ENCODE assay signal across 8 cellular contexts in the genomic region with DNA sequence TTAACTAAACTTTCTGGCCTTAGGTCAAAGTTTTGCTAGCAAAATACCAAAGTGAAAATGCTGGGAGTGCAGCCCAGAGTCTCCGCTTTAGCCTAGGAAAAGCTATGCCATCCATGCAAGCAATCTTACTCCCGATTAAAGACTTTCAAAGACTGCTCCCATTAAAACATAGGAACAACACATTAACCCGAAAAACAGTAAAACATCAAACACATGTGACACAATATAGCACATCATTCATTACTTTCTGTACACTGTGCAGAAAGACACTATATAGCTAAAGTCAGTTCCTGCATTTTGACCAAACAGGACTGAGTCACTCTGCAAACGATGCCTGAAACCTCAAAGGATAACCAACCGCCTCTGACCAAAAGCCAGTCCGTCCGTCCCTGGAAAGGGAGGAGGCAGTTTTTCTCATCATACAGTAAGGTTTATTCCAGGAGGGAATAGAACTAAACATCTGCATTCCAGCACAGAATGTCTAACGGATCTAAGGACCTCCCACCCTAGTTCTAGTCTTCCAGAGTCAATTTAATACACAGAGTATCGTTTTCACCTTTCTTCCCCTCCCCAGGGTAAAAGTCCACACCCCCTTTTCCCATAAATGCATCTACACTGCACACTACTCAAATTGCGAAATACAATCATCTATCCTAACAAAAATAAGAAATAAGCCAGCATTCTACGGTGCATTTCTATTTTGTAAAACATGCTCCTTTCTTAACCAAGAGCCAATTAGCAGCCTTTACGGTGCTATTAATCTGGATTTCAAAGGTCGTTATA. TPM values are rescaled to one million over a fixed set of nuclear protein-coding genes. Genes with fewer than 3 reads are reported as not detected.
DNase-seq lines count a peak whose midpoint lies in the region; ATAC-seq, FAIRE-seq and TF ChIP-seq lines count a peak whose summit lies in the region.

No MANE protein-coding gene starts in this region.

- H3K27me3 Mint-ChIP-seq in endothelial cell (ENCODE audit: unreplicated experiment), result peaks cover 12% of the 10 kb centered on the region
- H3K27me3 Mint-ChIP-seq in naive thymus-derived CD4-positive, alpha-beta T cell, result peaks cover 0 to 16% (median 0%) of the 10 kb centered on the region in 5 donors

- no peaks in the 10 kb centered on the region for H3K9me3 ChIP-seq in RWPE2 (ENCODE audit: severe bottlenecking)
- H3K9me3 ChIP-seq in naive thymus-derived CD4-positive, alpha-beta T cell (ENCODE audit: control insufficient read depth in 2 of 3, low read length in 3 of 3), result no peaks in the 10 kb centered on the region

- peak; percentile 65 for FAIRE-seq in GM18507 (lab: Jason Lieb, UNC)

- peaks cover 36% of the 10 kb centered on the region for H3K4me1 Mint-ChIP-seq in endothelial cell (ENCODE audit: unreplicated experiment)
- peaks cover 22 to 54% (median 40%) of the 10 kb centered on the region in 7 donors for H3K4me1 Mint-ChIP-seq in naive thymus-derived CD4-positive, alpha-beta T cell

- POLR2A ChIA-PET in naive thymus-derived CD4-positive, alpha-beta T cell (lab: Charles Lee), result interaction anchor here (0.7 to 3.2 kb wide), 2 partner anchors 22 to 188 kb away, joined by 3 to 17 read pairs; a partner anchor contains a TSS

- ATAC-seq in RWPE2 (ENCODE audit: low read depth) (peak; percentile 75), GM21825 (IDR thresholded peaks at IDR 0.05; ENCODE audit: unreplicated experiment) (no peak), HG03378 (IDR thresholded peaks at IDR 0.05; ENCODE audit: unreplicated experiment) (no peak), HG03196 (IDR thresholded peaks at IDR 0.05; ENCODE audit: unreplicated experiment) (no peak)
- ATAC-seq in naive thymus-derived CD4-positive, alpha-beta T cell, result no peak

- H3K4me3 Mint-ChIP-seq in endothelial cell (ENCODE audit: unreplicated experiment), result peak overlapping the region; percentile 100
- peak overlapping the region; percentile 93 to 100 (median 98) for H3K4me3 Mint-ChIP-seq in naive thymus-derived CD4-positive, alpha-beta T cell

- H3K36me3 ChIP-seq in RWPE2 (ENCODE audit: low read depth), result no peaks in the 10 kb centered on the region
- peaks cover 0 to 6% (median 0%) of the 10 kb centered on the region in 3 experiments for H3K36me3 ChIP-seq in naive thymus-derived CD4-positive, alpha-beta T cell (ENCODE audit: control insufficient read depth in 2 of 3, insufficient read depth in 3 of 3, low read length in 3 of 3)

- peak; percentile 68 for DNase-seq in AG10803 (ENCODE audit: low read depth)
- DNase-seq in GM18507 (ENCODE audit: extremely low spot score, insufficient read length, low read depth), result no peak
- DNase-seq in RWPE2 (ENCODE audit: low spot score), result no peak
- no peak for DNase-seq in endothelial cell (ENCODE audit: low spot score)
- DNase-seq in naive thymus-derived CD4-positive, alpha-beta T cell, result no peak

- CTCF ChIA-PET in naive thymus-derived CD4-positive, alpha-beta T cell (lab: Charles Lee), result no interaction called here

- intact Hi-C loops in naive thymus-derived CD4-positive, alpha-beta T cell (cut with micrococcal nuclease), result loop anchor here (2.0 to 10.0 kb wide), 8 partner anchors 110 to 1388 kb away; a partner anchor contains a TSS

- peaks cover 19% of the 10 kb centered on the region for H3K4me1 ChIP-seq in RWPE2 (ENCODE audit: insufficient read depth, poor library complexity, severe bottlenecking)
- peaks cover 13 to 16% of the 10 kb centered on the region in 2 donors for H3K4me1 ChIP-seq in naive thymus-derived CD4-positive, alpha-beta T cell (ENCODE audit: control insufficient read depth in 2 of 2, insufficient read depth in 2 of 2, low read length in 2 of 2)

- no peaks in the 10 kb centered on the region for H3K9me3 Mint-ChIP-seq in endothelial cell (ENCODE audit: unreplicated experiment)
- no peaks in the 10 kb centered on the region for H3K9me3 Mint-ChIP-seq in naive thymus-derived CD4-positive, alpha-beta T cell

- no peak for TF ChIP-seq CTCF in AG10803 (conservative IDR thresholded peaks at IDR 0.05; ENCODE audit: low read length)
- TF ChIP-seq CTCF in RWPE2 (IDR thresholded peaks at IDR 0.05; ENCODE audit: poor library complexity, severe bottlenecking), result no peak
- no peak for TF ChIP-seq CTCF in endothelial cell (IDR thresholded peaks at IDR 0.05; ENCODE audit: unreplicated experiment)

- H3K4me3 ChIP-seq in AG10803 (ENCODE audit: low read length), result peak overlapping the region; percentile 78
- H3K4me3 ChIP-seq in RWPE2 (ENCODE audit: severe bottlenecking), result peak overlapping the region; percentile 89
- H3K4me3 ChIP-seq in naive thymus-derived CD4-positive, alpha-beta T cell (ENCODE audit: low read length), result peak overlapping the region; percentile 87

- peak overlapping the region; percentile 91 for H3K27ac ChIP-seq in RWPE2 (ENCODE audit: poor library complexity, severe bottlenecking)
- H3K27ac ChIP-seq in naive thymus-derived CD4-positive, alpha-beta T cell (ENCODE audit: low read depth, low read length), result peak overlapping the region; percentile 76

- H3K27ac Mint-ChIP-seq in endothelial cell (ENCODE audit: unreplicated experiment), result peak overlapping the region; percentile 96
- peak overlapping the region; percentile 79 to 96 (median 91) for H3K27ac Mint-ChIP-seq in naive thymus-derived CD4-positive, alpha-beta T cell

- H3K36me3 Mint-ChIP-seq in endothelial cell (ENCODE audit: low read depth, unreplicated experiment), result peaks cover 8% of the 10 kb centered on the region
- no peaks in the 10 kb centered on the region for H3K36me3 Mint-ChIP-seq in naive thymus-derived CD4-positive, alpha-beta T cell

- H3K27me3 ChIP-seq in RWPE2 (ENCODE audit: insufficient read depth, poor library complexity, severe bottlenecking), result no peaks in the 10 kb centered on the region
- H3K27me3 ChIP-seq in naive thymus-derived CD4-positive, alpha-beta T cell (ENCODE audit: control insufficient read depth in 2 of 2, insufficient read depth in 2 of 2, low read length in 2 of 2), result no peaks in the 10 kb centered on the region

RNA-seq across cellular contexts. Expression of a gene that starts 1.7 kb away (rescaled TPM):
- total RNA-seq in endothelial cell (ENCODE audit: unreplicated experiment), result 52.8 TPM
- 10 to 100 TPM; 12.0 to 23.9 (median 18.8) TPM for total RNA-seq in naive thymus-derived CD4-positive, alpha-beta T cell
- polyA plus RNA-seq in naive thymus-derived CD4-positive, alpha-beta T cell, result 10 to 100 TPM; 13.2 to 16.2 TPM
